1 cellular context compared by ENCODE assay signal in the genomic region with DNA sequence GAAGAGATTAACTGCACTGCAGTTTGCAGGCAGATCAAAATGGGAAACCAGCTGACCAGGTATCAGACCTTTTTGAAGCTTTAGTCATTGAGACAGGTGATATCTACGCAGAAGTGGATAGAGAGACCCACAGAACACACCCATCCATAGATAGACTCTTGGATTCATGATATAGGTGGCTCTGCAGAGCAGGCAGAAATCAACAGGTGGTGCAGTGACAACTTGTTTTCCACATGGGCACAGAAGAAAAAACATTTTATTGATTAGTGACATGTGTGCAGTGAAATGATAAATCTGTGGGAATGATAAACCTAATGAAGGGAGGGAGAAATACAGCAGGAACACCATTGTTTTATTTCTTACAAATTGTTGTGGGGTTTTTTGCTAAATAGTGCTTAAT.
TF ChIP-seq lines count a peak whose summit lies in the region.

No MANE protein-coding gene starts in this region.

TF ChIP-seq in GM12878, 131 proteins besides CTCF, POLR2A, EP300 and RAD21 (continued from another document):
- TF ChIP-seq, protein P1, sequence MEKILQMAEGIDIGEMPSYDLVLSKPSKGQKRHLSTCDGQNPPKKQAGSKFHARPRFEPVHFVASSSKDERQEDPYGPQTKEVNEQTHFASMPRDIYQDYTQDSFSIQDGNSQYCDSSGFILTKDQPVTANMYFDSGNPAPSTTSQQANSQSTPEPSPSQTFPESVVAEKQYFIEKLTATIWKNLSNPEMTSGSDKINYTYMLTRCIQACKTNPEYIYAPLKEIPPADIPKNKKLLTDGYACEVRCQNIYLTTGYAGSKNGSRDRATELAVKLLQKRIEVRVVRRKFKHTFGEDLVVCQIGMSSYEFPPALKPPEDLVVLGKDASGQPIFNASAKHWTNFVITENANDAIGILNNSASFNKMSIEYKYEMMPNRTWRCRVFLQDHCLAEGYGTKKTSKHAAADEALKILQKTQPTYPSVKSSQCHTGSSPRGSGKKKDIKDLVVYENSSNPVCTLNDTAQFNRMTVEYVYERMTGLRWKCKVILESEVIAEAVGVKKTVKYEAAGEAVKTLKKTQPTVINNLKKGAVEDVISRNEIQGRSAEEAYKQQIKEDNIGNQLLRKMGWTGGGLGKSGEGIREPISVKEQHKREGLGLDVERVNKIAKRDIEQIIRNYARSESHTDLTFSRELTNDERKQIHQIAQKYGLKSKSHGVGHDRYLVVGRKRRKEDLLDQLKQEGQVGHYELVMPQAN (conservative IDR thresholded peaks at IDR 0.05): no peak
- TF ChIP-seq MEF2B (IDR thresholded peaks at IDR 0.05; ENCODE audit: partially characterized antibody, poor library complexity, severe bottlenecking) (no peak), POU2F2 (IDR thresholded peaks at IDR 0.05; ENCODE audit: borderline replicate concordance, low read depth, low read length) (no peak), TARDBP (IDR thresholded peaks at IDR 0.05; ENCODE audit: borderline replicate concordance) (no peak), MEF2A (IDR thresholded peaks at IDR 0.05; ENCODE audit: insufficient read depth, low read depth, low read length) (no peak), ETV6 (conservative IDR thresholded peaks at IDR 0.05 in 1 of 2, IDR thresholded peaks at IDR 0.05 in 1 of 2; ENCODE audit: borderline replicate concordance in 1 of 2, low read depth in 1 of 2) (no peak), FOS (IDR thresholded peaks at IDR 0.05; ENCODE audit: borderline replicate concordance, extremely low read depth, insufficient read length) (no peak), ZBED1 (IDR thresholded peaks at IDR 0.05; ENCODE audit: borderline replicate concordance) (no peak), STAT1 (conservative IDR thresholded peaks at IDR 0.05) (no peak), EED (IDR thresholded peaks at IDR 0.05; ENCODE audit: low read depth) (no peak), JUNB (IDR thresholded peaks at IDR 0.05) (no peak), ZNF274 (IDR thresholded peaks at IDR 0.05; ENCODE audit: insufficient read depth, insufficient read length) (no peak)
- TF ChIP-seq, protein P2, sequence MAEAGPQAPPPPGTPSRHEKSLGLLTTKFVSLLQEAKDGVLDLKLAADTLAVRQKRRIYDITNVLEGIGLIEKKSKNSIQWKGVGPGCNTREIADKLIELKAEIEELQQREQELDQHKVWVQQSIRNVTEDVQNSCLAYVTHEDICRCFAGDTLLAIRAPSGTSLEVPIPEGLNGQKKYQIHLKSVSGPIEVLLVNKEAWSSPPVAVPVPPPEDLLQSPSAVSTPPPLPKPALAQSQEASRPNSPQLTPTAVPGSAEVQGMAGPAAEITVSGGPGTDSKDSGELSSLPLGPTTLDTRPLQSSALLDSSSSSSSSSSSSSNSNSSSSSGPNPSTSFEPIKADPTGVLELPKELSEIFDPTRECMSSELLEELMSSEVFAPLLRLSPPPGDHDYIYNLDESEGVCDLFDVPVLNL (IDR thresholded peaks at IDR 0.05; ENCODE audit: low read depth, low read length): no peak
- TF ChIP-seq, protein P3, sequence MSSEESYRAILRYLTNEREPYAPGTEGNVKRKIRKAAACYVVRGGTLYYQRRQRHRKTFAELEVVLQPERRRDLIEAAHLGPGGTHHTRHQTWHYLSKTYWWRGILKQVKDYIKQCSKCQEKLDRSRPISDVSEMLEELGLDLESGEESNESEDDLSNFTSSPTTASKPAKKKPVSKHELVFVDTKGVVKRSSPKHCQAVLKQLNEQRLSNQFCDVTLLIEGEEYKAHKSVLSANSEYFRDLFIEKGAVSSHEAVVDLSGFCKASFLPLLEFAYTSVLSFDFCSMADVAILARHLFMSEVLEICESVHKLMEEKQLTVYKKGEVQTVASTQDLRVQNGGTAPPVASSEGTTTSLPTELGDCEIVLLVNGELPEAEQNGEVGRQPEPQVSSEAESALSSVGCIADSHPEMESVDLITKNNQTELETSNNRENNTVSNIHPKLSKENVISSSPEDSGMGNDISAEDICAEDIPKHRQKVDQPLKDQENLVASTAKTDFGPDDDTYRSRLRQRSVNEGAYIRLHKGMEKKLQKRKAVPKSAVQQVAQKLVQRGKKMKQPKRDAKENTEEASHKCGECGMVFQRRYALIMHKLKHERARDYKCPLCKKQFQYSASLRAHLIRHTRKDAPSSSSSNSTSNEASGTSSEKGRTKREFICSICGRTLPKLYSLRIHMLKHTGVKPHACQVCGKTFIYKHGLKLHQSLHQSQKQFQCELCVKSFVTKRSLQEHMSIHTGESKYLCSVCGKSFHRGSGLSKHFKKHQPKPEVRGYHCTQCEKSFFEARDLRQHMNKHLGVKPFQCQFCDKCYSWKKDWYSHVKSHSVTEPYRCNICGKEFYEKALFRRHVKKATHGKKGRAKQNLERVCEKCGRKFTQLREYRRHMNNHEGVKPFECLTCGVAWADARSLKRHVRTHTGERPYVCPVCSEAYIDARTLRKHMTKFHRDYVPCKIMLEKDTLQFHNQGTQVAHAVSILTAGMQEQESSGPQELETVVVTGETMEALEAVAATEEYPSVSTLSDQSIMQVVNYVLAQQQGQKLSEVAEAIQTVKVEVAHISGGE (CRISPR knock-in tag; IDR thresholded peaks at IDR 0.05): no peak
- TF ChIP-seq, protein P4, sequence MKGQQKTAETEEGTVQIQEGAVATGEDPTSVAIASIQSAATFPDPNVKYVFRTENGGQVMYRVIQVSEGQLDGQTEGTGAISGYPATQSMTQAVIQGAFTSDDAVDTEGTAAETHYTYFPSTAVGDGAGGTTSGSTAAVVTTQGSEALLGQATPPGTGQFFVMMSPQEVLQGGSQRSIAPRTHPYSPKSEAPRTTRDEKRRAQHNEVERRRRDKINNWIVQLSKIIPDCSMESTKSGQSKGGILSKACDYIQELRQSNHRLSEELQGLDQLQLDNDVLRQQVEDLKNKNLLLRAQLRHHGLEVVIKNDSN (IDR thresholded peaks at IDR 0.05; ENCODE audit: borderline replicate concordance, extremely low read length, insufficient read depth, low read depth, low read length): no peak
- TF ChIP-seq, protein P5, sequence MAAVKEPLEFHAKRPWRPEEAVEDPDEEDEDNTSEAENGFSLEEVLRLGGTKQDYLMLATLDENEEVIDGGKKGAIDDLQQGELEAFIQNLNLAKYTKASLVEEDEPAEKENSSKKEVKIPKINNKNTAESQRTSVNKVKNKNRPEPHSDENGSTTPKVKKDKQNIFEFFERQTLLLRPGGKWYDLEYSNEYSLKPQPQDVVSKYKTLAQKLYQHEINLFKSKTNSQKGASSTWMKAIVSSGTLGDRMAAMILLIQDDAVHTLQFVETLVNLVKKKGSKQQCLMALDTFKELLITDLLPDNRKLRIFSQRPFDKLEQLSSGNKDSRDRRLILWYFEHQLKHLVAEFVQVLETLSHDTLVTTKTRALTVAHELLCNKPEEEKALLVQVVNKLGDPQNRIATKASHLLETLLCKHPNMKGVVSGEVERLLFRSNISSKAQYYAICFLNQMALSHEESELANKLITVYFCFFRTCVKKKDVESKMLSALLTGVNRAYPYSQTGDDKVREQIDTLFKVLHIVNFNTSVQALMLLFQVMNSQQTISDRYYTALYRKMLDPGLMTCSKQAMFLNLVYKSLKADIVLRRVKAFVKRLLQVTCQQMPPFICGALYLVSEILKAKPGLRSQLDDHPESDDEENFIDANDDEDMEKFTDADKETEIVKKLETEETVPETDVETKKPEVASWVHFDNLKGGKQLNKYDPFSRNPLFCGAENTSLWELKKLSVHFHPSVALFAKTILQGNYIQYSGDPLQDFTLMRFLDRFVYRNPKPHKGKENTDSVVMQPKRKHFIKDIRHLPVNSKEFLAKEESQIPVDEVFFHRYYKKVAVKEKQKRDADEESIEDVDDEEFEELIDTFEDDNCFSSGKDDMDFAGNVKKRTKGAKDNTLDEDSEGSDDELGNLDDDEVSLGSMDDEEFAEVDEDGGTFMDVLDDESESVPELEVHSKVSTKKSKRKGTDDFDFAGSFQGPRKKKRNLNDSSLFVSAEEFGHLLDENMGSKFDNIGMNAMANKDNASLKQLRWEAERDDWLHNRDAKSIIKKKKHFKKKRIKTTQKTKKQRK (IDR thresholded peaks at IDR 0.05; ENCODE audit: low read depth, low read length): no peak
